In the genomic region with DNA sequence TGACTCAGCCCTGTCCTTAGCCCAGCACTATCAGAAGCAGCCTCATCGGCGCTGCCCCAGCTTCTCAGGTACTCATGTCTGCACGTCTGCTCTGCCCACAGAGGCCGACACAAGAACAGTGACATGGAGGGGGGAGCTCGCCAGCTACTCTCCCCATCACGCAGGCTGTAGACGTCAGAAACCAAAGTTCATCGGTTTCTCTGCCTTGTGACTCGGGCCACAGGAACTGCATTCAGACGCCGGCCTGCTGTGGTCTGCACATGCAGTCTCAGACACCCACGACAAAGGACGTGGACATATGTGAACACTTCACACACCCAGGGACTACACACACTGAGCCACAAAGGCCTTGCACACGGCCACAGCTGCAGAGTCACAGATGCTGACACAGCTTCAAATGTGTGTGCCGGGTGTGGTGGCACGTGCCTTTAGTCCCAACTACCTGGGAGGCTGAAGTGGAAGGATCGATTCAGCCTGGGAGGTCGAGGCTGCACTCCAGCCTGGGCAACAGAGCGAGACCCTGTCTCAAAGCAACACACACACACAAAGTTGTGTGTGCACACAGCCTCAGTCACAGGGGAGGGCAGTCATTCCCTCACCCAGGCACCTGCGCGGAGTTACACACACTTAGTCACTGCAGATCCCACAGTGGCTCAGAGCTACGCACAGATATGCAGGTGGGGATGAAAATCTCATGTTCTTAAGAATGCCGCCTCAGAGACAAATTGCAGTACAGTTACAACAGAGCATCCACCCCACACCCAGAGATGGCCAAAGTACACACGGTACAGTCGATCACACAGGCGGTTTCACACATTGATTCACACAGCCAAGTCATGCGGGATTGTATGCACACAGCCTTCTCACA, we compare ENCODE assay signal across 1 cellular context.
TF ChIP-seq lines count a peak whose summit lies in the region.

No MANE protein-coding gene starts in this region.

TF ChIP-seq in K562, 482 proteins besides CTCF, POLR2A, EP300 and RAD21 (continued from another document and continues in another):
- TF ChIP-seq, protein P1, sequence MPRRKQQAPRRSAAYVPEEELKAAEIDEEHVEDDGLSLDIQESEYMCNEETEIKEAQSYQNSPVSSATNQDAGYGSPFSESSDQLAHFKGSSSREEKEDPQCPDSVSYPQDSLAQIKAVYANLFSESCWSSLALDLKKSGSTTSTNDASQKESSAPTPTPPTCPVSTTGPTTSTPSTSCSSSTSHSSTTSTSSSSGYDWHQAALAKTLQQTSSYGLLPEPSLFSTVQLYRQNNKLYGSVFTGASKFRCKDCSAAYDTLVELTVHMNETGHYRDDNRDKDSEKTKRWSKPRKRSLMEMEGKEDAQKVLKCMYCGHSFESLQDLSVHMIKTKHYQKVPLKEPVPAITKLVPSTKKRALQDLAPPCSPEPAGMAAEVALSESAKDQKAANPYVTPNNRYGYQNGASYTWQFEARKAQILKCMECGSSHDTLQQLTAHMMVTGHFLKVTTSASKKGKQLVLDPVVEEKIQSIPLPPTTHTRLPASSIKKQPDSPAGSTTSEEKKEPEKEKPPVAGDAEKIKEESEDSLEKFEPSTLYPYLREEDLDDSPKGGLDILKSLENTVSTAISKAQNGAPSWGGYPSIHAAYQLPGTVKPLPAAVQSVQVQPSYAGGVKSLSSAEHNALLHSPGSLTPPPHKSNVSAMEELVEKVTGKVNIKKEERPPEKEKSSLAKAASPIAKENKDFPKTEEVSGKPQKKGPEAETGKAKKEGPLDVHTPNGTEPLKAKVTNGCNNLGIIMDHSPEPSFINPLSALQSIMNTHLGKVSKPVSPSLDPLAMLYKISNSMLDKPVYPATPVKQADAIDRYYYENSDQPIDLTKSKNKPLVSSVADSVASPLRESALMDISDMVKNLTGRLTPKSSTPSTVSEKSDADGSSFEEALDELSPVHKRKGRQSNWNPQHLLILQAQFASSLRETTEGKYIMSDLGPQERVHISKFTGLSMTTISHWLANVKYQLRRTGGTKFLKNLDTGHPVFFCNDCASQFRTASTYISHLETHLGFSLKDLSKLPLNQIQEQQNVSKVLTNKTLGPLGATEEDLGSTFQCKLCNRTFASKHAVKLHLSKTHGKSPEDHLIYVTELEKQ (CRISPR knock-in tag; IDR thresholded peaks at IDR 0.05) = no peak
- no peak for TF ChIP-seq RBM34 (IDR thresholded peaks at IDR 0.05; ENCODE audit: borderline replicate concordance, insufficient read depth, low read length)
- 0 out of 2 replicates have a peak, but pooled peaks have one; percentile 5 for TF ChIP-seq ZNF263 (CRISPR knock-in tag; IDR thresholded peaks at IDR 0.05; ENCODE audit: borderline replicate concordance)
- TF ChIP-seq MAZ (CRISPR knock-in tag; conservative IDR thresholded peaks at IDR 0.05 in 1 of 2, IDR thresholded peaks at IDR 0.05 in 1 of 2) = peak in 1 of 2 experiments; percentile 29; a peak in 1 of 4 replicates
- TF ChIP-seq SRF (CRISPR knock-in tag; IDR thresholded peaks at IDR 0.05) = no peak; a peak in 1 of 4 replicates
- TF ChIP-seq MECOM (CRISPR knock-in tag; IDR thresholded peaks at IDR 0.05) = 0 out of 2 replicates have a peak, but pooled peaks have one; percentile 6
- 0 out of 2 replicates have a peak, but pooled peaks have one; percentile 48 for TF ChIP-seq RNF2 (IDR thresholded peaks at IDR 0.05)
- TF ChIP-seq, protein P2, sequence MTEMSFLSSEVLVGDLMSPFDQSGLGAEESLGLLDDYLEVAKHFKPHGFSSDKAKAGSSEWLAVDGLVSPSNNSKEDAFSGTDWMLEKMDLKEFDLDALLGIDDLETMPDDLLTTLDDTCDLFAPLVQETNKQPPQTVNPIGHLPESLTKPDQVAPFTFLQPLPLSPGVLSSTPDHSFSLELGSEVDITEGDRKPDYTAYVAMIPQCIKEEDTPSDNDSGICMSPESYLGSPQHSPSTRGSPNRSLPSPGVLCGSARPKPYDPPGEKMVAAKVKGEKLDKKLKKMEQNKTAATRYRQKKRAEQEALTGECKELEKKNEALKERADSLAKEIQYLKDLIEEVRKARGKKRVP (CRISPR knock-in tag; IDR thresholded peaks at IDR 0.05) = peak; percentile 57; the same call in 1 of the 2 replicates
- TF ChIP-seq FOXP4 (CRISPR knock-in tag; IDR thresholded peaks at IDR 0.05; ENCODE audit: borderline replicate concordance) = peak; percentile 63; the same call in 1 of the 2 replicates
- TF ChIP-seq GATAD2B (IDR thresholded peaks at IDR 0.05; ENCODE audit: borderline replicate concordance) = no peak
- no peak for TF ChIP-seq ZNF175 (CRISPR knock-in tag; IDR thresholded peaks at IDR 0.05; ENCODE audit: low read depth)
- TF ChIP-seq EZH2 (IDR thresholded peaks at IDR 0.05; ENCODE audit: borderline replicate concordance, low read depth, low read length) = no peak
- peak; percentile 68 for TF ChIP-seq CEBPG (CRISPR knock-in tag; IDR thresholded peaks at IDR 0.05)
- no peak for TF ChIP-seq CEBPG (tag; conservative IDR thresholded peaks at IDR 0.05 in 1 of 2, IDR thresholded peaks at IDR 0.05 in 1 of 2)
- peak; percentile 32; the same call in 1 of the 2 replicates for TF ChIP-seq GMEB1 (CRISPR knock-in tag; IDR thresholded peaks at IDR 0.05)
- TF ChIP-seq SMARCE1 (IDR thresholded peaks at IDR 0.05) = no peak; the same call in 1 of the 2 replicates
- TF ChIP-seq HDAC1 (IDR thresholded peaks at IDR 0.05) = peak in 1 of 2 experiments; percentile 1; a peak in 1 of 4 replicates
- TF ChIP-seq ZNF253 (CRISPR knock-in tag; conservative IDR thresholded peaks at IDR 0.05) = no peak
- TF ChIP-seq, protein P3, sequence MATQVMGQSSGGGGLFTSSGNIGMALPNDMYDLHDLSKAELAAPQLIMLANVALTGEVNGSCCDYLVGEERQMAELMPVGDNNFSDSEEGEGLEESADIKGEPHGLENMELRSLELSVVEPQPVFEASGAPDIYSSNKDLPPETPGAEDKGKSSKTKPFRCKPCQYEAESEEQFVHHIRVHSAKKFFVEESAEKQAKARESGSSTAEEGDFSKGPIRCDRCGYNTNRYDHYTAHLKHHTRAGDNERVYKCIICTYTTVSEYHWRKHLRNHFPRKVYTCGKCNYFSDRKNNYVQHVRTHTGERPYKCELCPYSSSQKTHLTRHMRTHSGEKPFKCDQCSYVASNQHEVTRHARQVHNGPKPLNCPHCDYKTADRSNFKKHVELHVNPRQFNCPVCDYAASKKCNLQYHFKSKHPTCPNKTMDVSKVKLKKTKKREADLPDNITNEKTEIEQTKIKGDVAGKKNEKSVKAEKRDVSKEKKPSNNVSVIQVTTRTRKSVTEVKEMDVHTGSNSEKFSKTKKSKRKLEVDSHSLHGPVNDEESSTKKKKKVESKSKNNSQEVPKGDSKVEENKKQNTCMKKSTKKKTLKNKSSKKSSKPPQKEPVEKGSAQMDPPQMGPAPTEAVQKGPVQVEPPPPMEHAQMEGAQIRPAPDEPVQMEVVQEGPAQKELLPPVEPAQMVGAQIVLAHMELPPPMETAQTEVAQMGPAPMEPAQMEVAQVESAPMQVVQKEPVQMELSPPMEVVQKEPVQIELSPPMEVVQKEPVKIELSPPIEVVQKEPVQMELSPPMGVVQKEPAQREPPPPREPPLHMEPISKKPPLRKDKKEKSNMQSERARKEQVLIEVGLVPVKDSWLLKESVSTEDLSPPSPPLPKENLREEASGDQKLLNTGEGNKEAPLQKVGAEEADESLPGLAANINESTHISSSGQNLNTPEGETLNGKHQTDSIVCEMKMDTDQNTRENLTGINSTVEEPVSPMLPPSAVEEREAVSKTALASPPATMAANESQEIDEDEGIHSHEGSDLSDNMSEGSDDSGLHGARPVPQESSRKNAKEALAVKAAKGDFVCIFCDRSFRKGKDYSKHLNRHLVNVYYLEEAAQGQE (CRISPR knock-in tag; IDR thresholded peaks at IDR 0.05; ENCODE audit: low read depth) = no peak; the same call in 1 of the 2 replicates
- TF ChIP-seq ZMIZ1 (IDR thresholded peaks at IDR 0.05; ENCODE audit: low read depth in 2 of 2, low read length in 2 of 2) = no peak
- peak; percentile 69; the same call in 1 of the 2 replicates for TF ChIP-seq C11orf30 (IDR thresholded peaks at IDR 0.05; ENCODE audit: low read depth)
- peak; percentile 64; the same call in 1 of the 2 replicates for TF ChIP-seq HOMEZ (CRISPR knock-in tag; IDR thresholded peaks at IDR 0.05)
- peak; percentile 78 for TF ChIP-seq BHLHE40 (IDR thresholded peaks at IDR 0.05; ENCODE audit: low read length)
- TF ChIP-seq MITF (IDR thresholded peaks at IDR 0.05) = no peak
- no peak for TF ChIP-seq ZNF75A (CRISPR knock-in tag; IDR thresholded peaks at IDR 0.05)
- peak; percentile 66; the same call in 1 of the 2 replicates for TF ChIP-seq VEZF1 (CRISPR knock-in tag; IDR thresholded peaks at IDR 0.05)
- TF ChIP-seq, protein P4, sequence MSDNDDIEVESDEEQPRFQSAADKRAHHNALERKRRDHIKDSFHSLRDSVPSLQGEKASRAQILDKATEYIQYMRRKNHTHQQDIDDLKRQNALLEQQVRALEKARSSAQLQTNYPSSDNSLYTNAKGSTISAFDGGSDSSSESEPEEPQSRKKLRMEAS (CRISPR knock-in tag; IDR thresholded peaks at IDR 0.05) = peak; percentile 80
